In genomic region chr5:134088994-134089560, GRCh38 we compare ENCODE assay signal across 23 cellular contexts. TPM values are rescaled to one million over a fixed set of nuclear protein-coding genes. Genes with fewer than 3 reads are reported as not detected.
A peak's percentile ranks its signal among the peaks of the same experiment; 100 is the strongest.
DNase-seq lines count a peak whose midpoint lies in the region; ATAC-seq and TF ChIP-seq lines count a peak whose summit lies in the region.
"Had no signal": no experiment of that assay in that cellular context is flagged by ENCODE, and none has a peak within 500 bp of the region (broad histone marks: within the 10 kb centered on the region; RNA-seq: fewer than 3 reads in every experiment).

No MANE protein-coding gene starts in this region.

- CTCF ChIA-PET in SK-N-SH (lab: Yijun Ruan, JAX): interaction anchor here (1.1 to 2.8 kb wide), 4 partner anchors 11 to 49 kb away, joined by 4 to 11 read pairs (median 6); no protein-coding TSS in a partner anchor
- CTCF ChIA-PET in T-cell (lab: Charles Lee): interaction anchor here in 1 of 2 donors (0.8 to 1.1 kb wide), 2 partner anchors 10 to 11 kb away, joined by 3 read pairs; no protein-coding TSS in a partner anchor

- H3K9me2 ChIP-seq in SK-N-SH: no peaks in the 10 kb centered on the region

- H3K9me3 Mint-ChIP-seq in CD4-positive, CD25-positive, alpha-beta regulatory T cell: no peaks in the 10 kb centered on the region
- H3K9me3 Mint-ChIP-seq in T-cell: no peaks in the 10 kb centered on the region
- no peaks in the 10 kb centered on the region for H3K9me3 Mint-ChIP-seq in naive thymus-derived CD8-positive, alpha-beta T cell
- H3K9me3 Mint-ChIP-seq: activated CD4-positive, alpha-beta T cell treated with anti-CD3 and anti-CD28 coated beads, Interleukin-2, amount 10 ng/mL, durations not matched to agents 24 days and 14 days had no signal

- TF ChIP-seq RAD21 in SK-N-SH (IDR thresholded peaks at IDR 0.05; ENCODE audit: low read length): peak; percentile 14; the same call in 1 of the 2 replicates

- H2AFZ ChIP-seq in SK-N-SH (ENCODE audit: low read depth): no peak overlapping the region

- H3K27ac ChIP-seq in SK-N-SH (ENCODE audit: low read depth in 2 of 2, low read length in 1 of 2): peak overlapping the region in 1 of 2 experiments; percentile 77; a peak in 2 of 4 replicates
- no peak overlapping the region for H3K27ac ChIP-seq in CD4-positive, CD25-positive, alpha-beta regulatory T cell (ENCODE audit: insufficient read depth, low read length, poor library complexity, severe bottlenecking)
- H3K27ac ChIP-seq: C4-2B, upper lobe of left lung had no signal

- H3K79me2 ChIP-seq in SK-N-SH (ENCODE audit: insufficient read depth): no peaks in the 10 kb centered on the region

- no peak overlapping the region for H3K4me3 ChIP-seq in SK-N-SH (ENCODE audit: low read depth in 2 of 2, low read length in 1 of 2)
- no peak overlapping the region for H3K4me3 ChIP-seq in CD4-positive, CD25-positive, alpha-beta regulatory T cell (ENCODE audit: low read depth, low read length)
- H3K4me3 ChIP-seq: K562, upper lobe of left lung had no signal

- no peaks in the 10 kb centered on the region for H3F3A ChIP-seq in SK-N-SH (replicated peaks; ENCODE audit: insufficient read depth)

- 98% methylated on average over 4 of the region's 5 CpGs for WGBS in SK-N-SH (ENCODE audit: low lambda C conversion rate)

- H3K36me3 Mint-ChIP-seq in CD4-positive, CD25-positive, alpha-beta regulatory T cell: no peaks in the 10 kb centered on the region
- H3K36me3 Mint-ChIP-seq in T-cell: peaks cover 6% of the 10 kb centered on the region
- H3K36me3 Mint-ChIP-seq in naive thymus-derived CD8-positive, alpha-beta T cell: peaks cover 0 to 3% (median 0%) of the 10 kb centered on the region in 3 donors

- TF ChIP-seq CTCF in SK-N-SH (IDR thresholded peaks at IDR 0.05): no peak

- H4K20me1 ChIP-seq in SK-N-SH (ENCODE audit: insufficient read depth): no peaks in the 10 kb centered on the region

- DNase-seq in SK-N-SH: peak; percentile 59
- DNase-seq in CD4-positive, CD25-positive, alpha-beta regulatory T cell: no peak
- DNase-seq in T-cell: no peak
- no peak for DNase-seq in naive thymus-derived CD8-positive, alpha-beta T cell
- DNase-seq in SHP77 treated with DMSO at 0.1 percent for 48 hours (lab: John Stamatoyannopoulos, UW): no peak
- DNase-seq: activated CD4-positive, alpha-beta T cell treated with anti-CD3 and anti-CD28 coated beads, Interleukin-2, amount 10 ng/mL, durations not matched to agents 24 days and 14 days; activated effector memory CD4-positive, alpha-beta T cell treated with Interleukin-2 at 50 U/mL for 16 hours; cortex of kidney; DMS153; glutamatergic neuron; NCI-H1436 treated with DMSO at 0.1 percent for 48 hours; NCI-H2171 treated with DMSO at 0.1 percent for 48 hours; NCI-H774; right cardiac atrium; stimulated activated CD4-positive, alpha-beta T cell treated with anti-CD3 and anti-CD28 coated beads, Interleukin-15, amount 100 ng/mL, for 24 hours; SW 1271; upper lobe of left lung had no signal

- no peak overlapping the region for H3K9ac ChIP-seq in SK-N-SH

- TF ChIP-seq EP300 in SK-N-SH (IDR thresholded peaks at IDR 0.05; ENCODE audit: borderline replicate concordance in 1 of 2, low read depth in 1 of 2, low read length in 1 of 2): peak in 1 of 2 experiments; percentile 68; a peak in 2 of 4 replicates

- H3K27me3 Mint-ChIP-seq in CD4-positive, CD25-positive, alpha-beta regulatory T cell: peaks cover 20% of the 10 kb centered on the region
- H3K27me3 Mint-ChIP-seq in T-cell: no peaks in the 10 kb centered on the region
- no peaks in the 10 kb centered on the region for H3K27me3 Mint-ChIP-seq in naive thymus-derived CD8-positive, alpha-beta T cell

- peak overlapping the region; percentile 72 to 95 (median 94) for H3K27ac Mint-ChIP-seq in CD4-positive, CD25-positive, alpha-beta regulatory T cell
- peak overlapping the region; percentile 95 to 97 for H3K27ac Mint-ChIP-seq in T-cell
- H3K27ac Mint-ChIP-seq in naive thymus-derived CD8-positive, alpha-beta T cell: peak overlapping the region in 9 of 10 donors; percentile 62 to 99 (median 95)

- peaks cover 0 to 53% of the 10 kb centered on the region in 2 experiments; a peak in 1 of 4 replicates for H3K4me1 ChIP-seq in SK-N-SH (ENCODE audit: control insufficient read depth in 1 of 2, insufficient read depth in 2 of 2, low read depth in 1 of 2, low read length in 1 of 2)
- H3K4me1 ChIP-seq in CD4-positive, CD25-positive, alpha-beta regulatory T cell (ENCODE audit: control insufficient read depth, insufficient read depth, low read length, poor library complexity, severe bottlenecking): peaks cover 76% of the 10 kb centered on the region
- H3K4me1 ChIP-seq: upper lobe of left lung had no signal

- no peak overlapping the region for H3K4me2 ChIP-seq in SK-N-SH

- ATAC-seq in SK-N-SH treated with all-trans-retinoic acid at 6 μM for 48 hours (no peak; the same call in 2 of the 3 replicates), T-cell (replicated peaks in 1 of 4) (no peak), GM19397 (IDR thresholded peaks at IDR 0.05; ENCODE audit: unreplicated experiment) (no peak), GM21381 (IDR thresholded peaks at IDR 0.05; ENCODE audit: unreplicated experiment) (no peak)
- ATAC-seq in CD4-positive, CD25-positive, alpha-beta regulatory T cell (ENCODE audit: low read depth in 2 of 2): no peak
- ATAC-seq in naive thymus-derived CD8-positive, alpha-beta T cell: no peak
- ATAC-seq: HCT116, K562, right cardiac atrium had no signal

- POLR2A ChIA-PET in SK-N-SH (lab: Yijun Ruan, JAX): interaction anchor here (0.8 to 2.4 kb wide), 2 partner anchors 11 to 18 kb away, joined by 3 to 11 read pairs; no protein-coding TSS in a partner anchor
- POLR2A ChIA-PET in T-cell (lab: Charles Lee): no interaction called here
- POLR2A ChIA-PET in naive thymus-derived CD8-positive, alpha-beta T cell (lab: Charles Lee): interaction anchor here (2.9 kb wide), 1 partner anchor 8 kb away, joined by 31 read pairs; no protein-coding TSS in a partner anchor

- peak overlapping the region in 1 of 4 donors; percentile 81 for H3K4me3 Mint-ChIP-seq in CD4-positive, CD25-positive, alpha-beta regulatory T cell
- peak overlapping the region in 1 of 3 donors; percentile 70 for H3K4me3 Mint-ChIP-seq in T-cell
- H3K4me3 Mint-ChIP-seq in naive thymus-derived CD8-positive, alpha-beta T cell: peak overlapping the region in 8 of 10 donors; percentile 19 to 85 (median 68)
- H3K4me3 Mint-ChIP-seq: activated CD4-positive, alpha-beta T cell treated with anti-CD3 and anti-CD28 coated beads, Interleukin-2, amount 10 ng/mL, durations not matched to agents 24 days and 14 days had no signal

- no peaks in the 10 kb centered on the region for H3K36me3 ChIP-seq in SK-N-SH (replicated peaks in 1 of 2; ENCODE audit: control insufficient read depth in 1 of 2, insufficient read depth in 2 of 2, low read length in 1 of 2)
- no peaks in the 10 kb centered on the region for H3K36me3 ChIP-seq in CD4-positive, CD25-positive, alpha-beta regulatory T cell (ENCODE audit: control insufficient read depth, insufficient read depth, low read length)
- H3K36me3 ChIP-seq: upper lobe of left lung had no signal

- H3K4me1 Mint-ChIP-seq in CD4-positive, CD25-positive, alpha-beta regulatory T cell: peaks cover 12 to 89% (median 58%) of the 10 kb centered on the region in 4 donors
- H3K4me1 Mint-ChIP-seq in T-cell: peaks cover 92 to 94% (median 93%) of the 10 kb centered on the region in 3 donors
- H3K4me1 Mint-ChIP-seq in naive thymus-derived CD8-positive, alpha-beta T cell: peaks cover 50 to 94% (median 86%) of the 10 kb centered on the region in 4 donors

- no peaks in the 10 kb centered on the region for H3K9me3 ChIP-seq in SK-N-SH
- no peaks in the 10 kb centered on the region for H3K9me3 ChIP-seq in CD4-positive, CD25-positive, alpha-beta regulatory T cell (ENCODE audit: control insufficient read depth in 2 of 2, low read length in 2 of 2)
- H3K9me3 ChIP-seq: upper lobe of left lung had no signal

- no peaks in the 10 kb centered on the region for H3K27me3 ChIP-seq in SK-N-SH (ENCODE audit: insufficient read depth)
- H3K27me3 ChIP-seq in CD4-positive, CD25-positive, alpha-beta regulatory T cell (ENCODE audit: control insufficient read depth, insufficient read depth, low read length): no peaks in the 10 kb centered on the region
- H3K27me3 ChIP-seq: upper lobe of left lung had no signal

TF ChIP-seq in SK-N-SH, 30 proteins besides CTCF, POLR2A, EP300 and RAD21 (continues in another document):
- TF ChIP-seq GATA2 (CRISPR knock-in tag; IDR thresholded peaks at IDR 0.05) (0 out of 2 replicates have a peak, but pooled peaks have one; percentile 23), JUND (IDR thresholded peaks at IDR 0.05) (no peak), IRF3 (IDR thresholded peaks at IDR 0.05; ENCODE audit: low read depth, low read length) (no peak)

TF ChIP-seq in SK-N-SH treated with all-trans-retinoic acid at 6 μM for 48 hours, 23 proteins besides CTCF, POLR2A, EP300 and RAD21:
- TF ChIP-seq CSDC2 (CRISPR knock-in tag; IDR thresholded peaks at IDR 0.05) (no peak), OSR1 (CRISPR knock-in tag; IDR thresholded peaks at IDR 0.05) (no peak), PATZ1 (CRISPR knock-in tag; IDR thresholded peaks at IDR 0.05; ENCODE audit: borderline replicate concordance) (no peak), TCF4 (CRISPR knock-in tag; IDR thresholded peaks at IDR 0.05; ENCODE audit: borderline replicate concordance) (no peak), ZNF8 (CRISPR knock-in tag; IDR thresholded peaks at IDR 0.05) (no peak)

RNA-seq across cellular contexts. Expression of gene TCF7, which starts 25.4 kb away (rescaled TPM):
- polyA plus RNA-seq in SK-N-SH (2012; rRNA removed): 2.3 and 2.7 TPM in 2 replicates
- 1.9 and 2.9 TPM in 2 replicates for polyA plus RNA-seq in SK-N-SH (2012; cell fraction: cytosol; rRNA removed)
- polyA plus RNA-seq in SK-N-SH (2012; cell fraction: nucleus; rRNA removed): 4.0 and 4.4 TPM in 2 replicates
- 234 TPM for total RNA-seq in CD4-positive, CD25-positive, alpha-beta regulatory T cell
- polyA plus RNA-seq in CD4-positive, CD25-positive, alpha-beta regulatory T cell: 100 to 1,000 TPM in 1 of 4 donors, 10 to 100 TPM in 3; 55.4 to 118 (median 79.9) TPM
- total RNA-seq in T-cell: 100 to 1,000 TPM; 503 to 749 (median 693) TPM
- total RNA-seq in naive thymus-derived CD8-positive, alpha-beta T cell: 100 to 1,000 TPM; 910 to 911 TPM
- 100 to 1,000 TPM; 207 to 600 (median 328) TPM for polyA plus RNA-seq in naive thymus-derived CD8-positive, alpha-beta T cell

Comparison
In these comparisons a context has a peak if more than half of its experiments do, and no peak if none do; other contexts are left out.
1. POLR2A ChIA-PET loops: an anchor here in SK-N-SH (0.8 to 2.4 kb wide) and naive thymus-derived CD8-positive, alpha-beta T cell (2.9 kb wide); none called in T-cell.